In the genomic region with DNA sequence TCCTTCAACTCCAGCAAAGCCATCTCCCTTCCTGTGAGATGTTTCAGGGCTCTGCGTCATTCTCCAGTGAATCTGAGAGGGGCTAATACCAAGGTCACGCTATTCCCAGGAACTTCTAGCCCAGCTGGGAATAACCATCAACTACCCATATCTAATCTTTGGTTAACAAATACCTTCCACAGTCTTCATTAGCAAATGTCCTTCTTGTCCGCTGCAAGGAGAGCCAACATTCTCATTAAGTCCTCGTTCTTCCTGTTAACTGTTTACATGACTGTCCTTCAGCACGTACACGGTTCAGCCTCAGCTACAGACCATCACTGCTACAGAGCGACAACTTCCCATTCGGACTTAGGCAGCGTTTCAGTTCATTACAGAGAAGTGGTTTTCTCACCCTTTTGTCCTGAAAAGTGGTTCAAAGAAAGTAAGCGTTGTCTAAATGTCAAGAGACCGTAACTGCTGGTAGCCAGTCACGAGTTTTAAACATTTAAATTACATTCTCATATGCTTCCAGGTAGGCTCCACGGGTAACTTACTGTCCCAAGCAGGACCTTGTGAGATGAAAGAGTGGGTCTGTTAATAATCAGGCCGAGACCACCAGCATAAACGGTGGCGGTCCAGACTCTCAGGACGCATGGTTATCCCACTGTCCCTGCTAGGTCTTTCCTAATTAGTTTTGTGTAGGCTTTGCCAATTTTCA, we compare ENCODE assay signal across 8 cellular contexts.
DNase-seq lines count a peak whose midpoint lies in the region; ATAC-seq and TF ChIP-seq lines count a peak whose summit lies in the region.

No MANE protein-coding gene starts in this region.

- peaks cover 6 to 16% of the 10 kb centered on the region in 2 donors for H3K4me1 ChIP-seq in breast epithelium
- H3K4me1 ChIP-seq in muscle layer of colon (ENCODE audit: insufficient read depth, low read length) = peaks cover 28% of the 10 kb centered on the region
- peaks cover 0 to 10% of the 10 kb centered on the region in 2 donors for H3K4me1 ChIP-seq in neuronal stem cell (ENCODE audit: control insufficient read depth in 2 of 2, insufficient read depth in 1 of 2, low read depth in 1 of 2, low read length in 2 of 2)

- ATAC-seq in GM18511 (IDR thresholded peaks at IDR 0.05; ENCODE audit: unreplicated experiment) (peak; percentile 73), HG03095 (IDR thresholded peaks at IDR 0.05; ENCODE audit: unreplicated experiment) (peak; percentile 68), GM18505 (IDR thresholded peaks at IDR 0.05; ENCODE audit: unreplicated experiment) (no peak)

- no peak overlapping the region for H4K8ac ChIP-seq in neuronal stem cell (ENCODE audit: low read depth, low read length)

- DNase-seq in breast epithelium (ENCODE audit: low spot score in 2 of 2) (no peak), SIG-M5 treated with dmso at 0.1 percent for 504 hours (lab: John Stamatoyannopoulos, UW; ENCODE audit: unreplicated experiment) (no peak), neuronal stem cell (ENCODE audit: low spot score) (no peak)
- no peak for DNase-seq in activated CD4-positive, CD25-positive, alpha-beta regulatory T cell (lab: John Stamatoyannopoulos, UW)

- no peaks in the 10 kb centered on the region for H3K9me3 ChIP-seq in breast epithelium
- H3K9me3 ChIP-seq in muscle layer of colon (ENCODE audit: low read length) = no peaks in the 10 kb centered on the region
- no peaks in the 10 kb centered on the region for H3K9me3 ChIP-seq in neuronal stem cell (replicated peaks in 1 of 2; ENCODE audit: control insufficient read depth in 2 of 2, insufficient read depth in 1 of 2, low read depth in 1 of 2, low read length in 2 of 2)

- no peak overlapping the region for H2BK120ac ChIP-seq in neuronal stem cell (ENCODE audit: low read depth, low read length)

- no peak overlapping the region for H2BK15ac ChIP-seq in neuronal stem cell (ENCODE audit: low read length)

- TF ChIP-seq CTCF in breast epithelium (IDR thresholded peaks at IDR 0.05) = no peak

- TF ChIP-seq POLR2A in breast epithelium (IDR thresholded peaks at IDR 0.05) = no peak
- TF ChIP-seq POLR2A in GM18505 (IDR thresholded peaks at IDR 0.05; ENCODE audit: borderline replicate concordance, extremely low read depth, insufficient read depth, insufficient read length) = no peak

- H3K9ac ChIP-seq in muscle layer of colon (ENCODE audit: low read length) (peak overlapping the region; percentile 22), neuronal stem cell (ENCODE audit: low read depth, low read length, poor library complexity) (no peak overlapping the region)

- no peak overlapping the region for H2AFZ ChIP-seq in neuronal stem cell (ENCODE audit: low read length)

- H3K27me3 ChIP-seq in breast epithelium = no peaks in the 10 kb centered on the region
- H3K27me3 ChIP-seq in muscle layer of colon (ENCODE audit: control insufficient read depth in 1 of 2, insufficient read depth in 2 of 2, low read length in 2 of 2) = no peaks in the 10 kb centered on the region
- H3K27me3 ChIP-seq in neuronal stem cell (ENCODE audit: control insufficient read depth in 3 of 3, insufficient read depth in 3 of 3, low read depth in 1 of 3, low read length in 3 of 3) = no peaks in the 10 kb centered on the region

- no peak overlapping the region for H3K14ac ChIP-seq in neuronal stem cell (ENCODE audit: low read length)

- no peak overlapping the region for H2AK5ac ChIP-seq in neuronal stem cell (ENCODE audit: low read depth, low read length)

- H3K27ac ChIP-seq in breast epithelium = peak overlapping the region; percentile 26 to 78
- no peak overlapping the region for H3K27ac ChIP-seq in muscle layer of colon (ENCODE audit: low read depth, low read length)
- no peak overlapping the region for H3K27ac ChIP-seq in neuronal stem cell (replicated peaks; ENCODE audit: low read length)

- H3K4me3 ChIP-seq in breast epithelium (peak overlapping the region; percentile 11 to 54 (median 16)), muscle layer of colon (ENCODE audit: low read depth in 1 of 2, low read length in 2 of 2) (peak overlapping the region in 1 of 2 donors; percentile 11), neuronal stem cell (ENCODE audit: low read length in 2 of 2) (no peak overlapping the region)

- no peak overlapping the region for H3K4ac ChIP-seq in neuronal stem cell (ENCODE audit: low read length)

- H2BK12ac ChIP-seq in neuronal stem cell (ENCODE audit: low read length) = no peak overlapping the region

- H3K36me3 ChIP-seq in breast epithelium (no peaks in the 10 kb centered on the region), muscle layer of colon (ENCODE audit: insufficient read depth, low read length) (no peaks in the 10 kb centered on the region), neuronal stem cell (replicated peaks in 1 of 2; ENCODE audit: control insufficient read depth in 2 of 2, insufficient read depth in 2 of 2, low read length in 2 of 2) (peaks cover 0 to 27% of the 10 kb centered on the region in 2 donors)

- no peak overlapping the region for H2BK5ac ChIP-seq in neuronal stem cell (ENCODE audit: low read length)

- H3K4me2 ChIP-seq in neuronal stem cell (ENCODE audit: insufficient read depth, low read length, poor library complexity, severe bottlenecking) = no peak overlapping the region

- H3K23ac ChIP-seq in neuronal stem cell (ENCODE audit: low read depth, low read length, poor library complexity) = no peak overlapping the region

- no peak overlapping the region for H3K18ac ChIP-seq in neuronal stem cell (ENCODE audit: low read length)

- no CpG with 5 or more reads among the region's 17 CpGs for WGBS in neuronal stem cell (ENCODE audit: extremely low coverage in 2 of 2, insufficient read length in 2 of 2, insufficient replicate concordance in 1 of 2), 2 donors

- intact Hi-C loops in breast epithelium (cut with DNase I; ENCODE audit: low total_unique reads) = loop anchor here (5.0 kb wide), 1 partner anchor 294 kb away; no protein-coding TSS in a partner anchor

- no peaks in the 10 kb centered on the region for H3K79me1 ChIP-seq in neuronal stem cell (ENCODE audit: low read depth, low read length)

- H4K91ac ChIP-seq in neuronal stem cell (ENCODE audit: low read depth, low read length, poor library complexity) = no peak overlapping the region

Comparison
In these comparisons a context has a peak if more than half of its experiments do, and no peak if none do; other contexts are left out.
1. H3K27ac ChIP-seq: peak in breast epithelium (2 of 2); none in muscle layer of colon (single experiment) and neuronal stem cell (single experiment).
2. H3K4me3 ChIP-seq: peak in breast epithelium (3 of 3); none in neuronal stem cell (0 of 2).